ENCODE assay signal across 1 cellular context in the genomic region with DNA sequence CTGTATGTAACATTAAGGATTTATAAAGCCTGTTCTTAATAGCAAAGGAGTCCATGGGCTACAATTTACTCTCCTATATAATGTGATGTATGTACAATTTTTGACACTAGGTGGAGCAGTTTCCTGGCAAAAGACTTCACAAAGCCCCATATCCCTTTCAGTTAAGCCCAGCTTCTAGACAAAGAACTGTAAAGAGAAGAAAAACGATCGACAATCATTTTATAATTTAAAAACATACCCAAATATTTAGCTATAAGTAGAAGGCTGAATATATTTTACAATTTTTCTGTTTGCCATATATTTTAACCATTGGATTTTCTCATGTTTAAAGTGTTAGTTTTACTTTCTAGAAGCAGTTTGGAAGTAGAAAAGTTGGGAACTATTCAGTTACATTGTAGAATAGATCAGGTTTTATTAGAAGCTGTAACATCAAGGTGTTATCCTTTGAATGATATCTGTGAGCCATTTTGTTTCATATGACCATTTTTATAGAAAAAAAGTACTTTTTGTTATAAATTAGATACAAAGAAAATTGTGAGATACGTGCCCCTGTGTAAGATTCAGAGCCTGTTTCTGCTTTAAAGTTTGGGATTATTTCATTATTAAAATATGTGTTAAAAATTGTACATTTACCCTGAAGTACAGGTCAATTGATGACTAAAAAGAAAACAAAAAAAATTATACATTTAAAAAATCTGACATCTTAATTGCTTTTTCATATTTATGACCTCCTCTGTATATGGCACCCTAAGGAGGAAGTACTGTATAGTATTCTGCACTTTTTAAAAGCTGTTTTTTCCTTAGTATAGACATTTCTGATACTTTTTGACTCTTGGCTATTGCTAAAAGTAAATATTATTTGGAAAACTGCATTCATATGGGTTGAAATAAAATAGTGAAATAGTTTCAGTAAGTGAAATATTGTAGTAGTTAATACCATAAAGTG.
TF ChIP-seq lines count a peak whose summit lies in the region.

No MANE protein-coding gene starts in this region.

TF ChIP-seq in HepG2, 621 proteins besides CTCF, POLR2A, EP300 and RAD21 (continued from another document and continues in another):
- TF ChIP-seq, protein P1, sequence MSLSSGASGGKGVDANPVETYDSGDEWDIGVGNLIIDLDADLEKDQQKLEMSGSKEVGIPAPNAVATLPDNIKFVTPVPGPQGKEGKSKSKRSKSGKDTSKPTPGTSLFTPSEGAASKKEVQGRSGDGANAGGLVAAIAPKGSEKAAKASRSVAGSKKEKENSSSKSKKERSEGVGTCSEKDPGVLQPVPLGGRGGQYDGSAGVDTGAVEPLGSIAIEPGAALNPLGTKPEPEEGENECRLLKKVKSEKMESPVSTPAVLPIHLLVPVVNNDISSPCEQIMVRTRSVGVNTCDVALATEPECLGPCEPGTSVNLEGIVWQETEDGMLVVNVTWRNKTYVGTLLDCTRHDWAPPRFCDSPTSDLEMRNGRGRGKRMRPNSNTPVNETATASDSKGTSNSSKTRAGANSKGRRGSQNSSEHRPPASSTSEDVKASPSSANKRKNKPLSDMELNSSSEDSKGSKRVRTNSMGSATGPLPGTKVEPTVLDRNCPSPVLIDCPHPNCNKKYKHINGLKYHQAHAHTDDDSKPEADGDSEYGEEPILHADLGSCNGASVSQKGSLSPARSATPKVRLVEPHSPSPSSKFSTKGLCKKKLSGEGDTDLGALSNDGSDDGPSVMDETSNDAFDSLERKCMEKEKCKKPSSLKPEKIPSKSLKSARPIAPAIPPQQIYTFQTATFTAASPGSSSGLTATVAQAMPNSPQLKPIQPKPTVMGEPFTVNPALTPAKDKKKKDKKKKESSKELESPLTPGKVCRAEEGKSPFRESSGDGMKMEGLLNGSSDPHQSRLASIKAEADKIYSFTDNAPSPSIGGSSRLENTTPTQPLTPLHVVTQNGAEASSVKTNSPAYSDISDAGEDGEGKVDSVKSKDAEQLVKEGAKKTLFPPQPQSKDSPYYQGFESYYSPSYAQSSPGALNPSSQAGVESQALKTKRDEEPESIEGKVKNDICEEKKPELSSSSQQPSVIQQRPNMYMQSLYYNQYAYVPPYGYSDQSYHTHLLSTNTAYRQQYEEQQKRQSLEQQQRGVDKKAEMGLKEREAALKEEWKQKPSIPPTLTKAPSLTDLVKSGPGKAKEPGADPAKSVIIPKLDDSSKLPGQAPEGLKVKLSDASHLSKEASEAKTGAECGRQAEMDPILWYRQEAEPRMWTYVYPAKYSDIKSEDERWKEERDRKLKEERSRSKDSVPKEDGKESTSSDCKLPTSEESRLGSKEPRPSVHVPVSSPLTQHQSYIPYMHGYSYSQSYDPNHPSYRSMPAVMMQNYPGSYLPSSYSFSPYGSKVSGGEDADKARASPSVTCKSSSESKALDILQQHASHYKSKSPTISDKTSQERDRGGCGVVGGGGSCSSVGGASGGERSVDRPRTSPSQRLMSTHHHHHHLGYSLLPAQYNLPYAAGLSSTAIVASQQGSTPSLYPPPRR (CRISPR knock-in tag; IDR thresholded peaks at IDR 0.05; ENCODE audit: borderline replicate concordance) = no peak
- TF ChIP-seq GZF1 (CRISPR knock-in tag; IDR thresholded peaks at IDR 0.05) (no peak), ZBTB7B (CRISPR knock-in tag; IDR thresholded peaks at IDR 0.05) (no peak), ZSCAN9 (CRISPR knock-in tag; IDR thresholded peaks at IDR 0.05; ENCODE audit: borderline replicate concordance) (peak; percentile 50; the same call in 1 of the 2 replicates), ZNF441 (CRISPR knock-in tag; IDR thresholded peaks at IDR 0.05; ENCODE audit: borderline replicate concordance) (no peak), ZNF549 (CRISPR knock-in tag; IDR thresholded peaks at IDR 0.05) (no peak), SMAD1 (CRISPR knock-in tag; IDR thresholded peaks at IDR 0.05; ENCODE audit: borderline replicate concordance, low read depth) (no peak), ZNF10 (CRISPR knock-in tag; IDR thresholded peaks at IDR 0.05; ENCODE audit: borderline replicate concordance, low read depth) (no peak), CHD4 (IDR thresholded peaks at IDR 0.05; ENCODE audit: borderline replicate concordance, low read length) (no peak), RBFOX2 (IDR thresholded peaks at IDR 0.05; ENCODE audit: low read depth, low read length) (peak; percentile 66), SAFB2 (CRISPR knock-in tag; IDR thresholded peaks at IDR 0.05; ENCODE audit: borderline replicate concordance, low read depth) (no peak), EHMT2 (IDR thresholded peaks at IDR 0.05; ENCODE audit: borderline replicate concordance, low read depth, low read length) (no peak), ZNF572 (CRISPR knock-in tag; IDR thresholded peaks at IDR 0.05) (no peak), ZC3H4 (CRISPR knock-in tag; IDR thresholded peaks at IDR 0.05; ENCODE audit: borderline replicate concordance) (no peak), ZNF672 (CRISPR knock-in tag; IDR thresholded peaks at IDR 0.05) (no peak), MED8 (CRISPR knock-in tag; IDR thresholded peaks at IDR 0.05; ENCODE audit: insufficient replicate concordance) (no peak), MIER3 (CRISPR knock-in tag; IDR thresholded peaks at IDR 0.05; ENCODE audit: borderline replicate concordance) (peak; percentile 66; the same call in 1 of the 2 replicates), FOXK1 (CRISPR knock-in tag; IDR thresholded peaks at IDR 0.05; ENCODE audit: borderline replicate concordance, low read depth) (no peak), PRMT3 (CRISPR knock-in tag; IDR thresholded peaks at IDR 0.05; ENCODE audit: borderline replicate concordance, low read depth) (no peak), ZNF674 (CRISPR knock-in tag; IDR thresholded peaks at IDR 0.05; ENCODE audit: low read depth) (no peak), KLF16 (CRISPR knock-in tag; IDR thresholded peaks at IDR 0.05) (peak in 1 of 2 experiments; percentile 40; a peak in 1 of 4 replicates), TARDBP (CRISPR knock-in tag; IDR thresholded peaks at IDR 0.05) (peak; percentile 28; the same call in 1 of the 2 replicates), ELF1 (CRISPR knock-in tag; IDR thresholded peaks at IDR 0.05) (no peak), PCBP2 (optimal IDR thresholded peaks at IDR 0.05; ENCODE audit: low read depth, low read length, poor library complexity, severe bottlenecking) (no peak), ZFYVE20 (CRISPR knock-in tag; IDR thresholded peaks at IDR 0.05; ENCODE audit: borderline replicate concordance, low read depth) (no peak)
- TF ChIP-seq, protein P2, sequence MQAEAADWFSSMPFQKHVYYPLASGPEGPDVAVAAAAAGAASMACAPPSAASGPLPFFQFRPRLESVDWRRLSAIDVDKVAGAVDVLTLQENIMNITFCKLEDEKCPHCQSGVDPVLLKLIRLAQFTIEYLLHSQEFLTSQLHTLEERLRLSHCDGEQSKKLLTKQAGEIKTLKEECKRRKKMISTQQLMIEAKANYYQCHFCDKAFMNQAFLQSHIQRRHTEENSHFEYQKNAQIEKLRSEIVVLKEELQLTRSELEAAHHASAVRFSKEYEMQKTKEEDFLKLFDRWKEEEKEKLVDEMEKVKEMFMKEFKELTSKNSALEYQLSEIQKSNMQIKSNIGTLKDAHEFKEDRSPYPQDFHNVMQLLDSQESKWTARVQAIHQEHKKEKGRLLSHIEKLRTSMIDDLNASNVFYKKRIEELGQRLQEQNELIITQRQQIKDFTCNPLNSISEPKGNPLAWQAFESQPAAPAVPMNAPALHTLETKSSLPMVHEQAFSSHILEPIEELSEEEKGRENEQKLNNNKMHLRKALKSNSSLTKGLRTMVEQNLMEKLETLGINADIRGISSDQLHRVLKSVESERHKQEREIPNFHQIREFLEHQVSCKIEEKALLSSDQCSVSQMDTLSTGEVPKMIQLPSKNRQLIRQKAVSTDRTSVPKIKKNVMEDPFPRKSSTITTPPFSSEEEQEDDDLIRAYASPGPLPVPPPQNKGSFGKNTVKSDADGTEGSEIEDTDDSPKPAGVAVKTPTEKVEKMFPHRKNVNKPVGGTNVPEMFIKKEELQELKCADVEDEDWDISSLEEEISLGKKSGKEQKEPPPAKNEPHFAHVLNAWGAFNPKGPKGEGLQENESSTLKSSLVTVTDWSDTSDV (CRISPR knock-in tag; IDR thresholded peaks at IDR 0.05) = no peak
- TF ChIP-seq, protein P3, sequence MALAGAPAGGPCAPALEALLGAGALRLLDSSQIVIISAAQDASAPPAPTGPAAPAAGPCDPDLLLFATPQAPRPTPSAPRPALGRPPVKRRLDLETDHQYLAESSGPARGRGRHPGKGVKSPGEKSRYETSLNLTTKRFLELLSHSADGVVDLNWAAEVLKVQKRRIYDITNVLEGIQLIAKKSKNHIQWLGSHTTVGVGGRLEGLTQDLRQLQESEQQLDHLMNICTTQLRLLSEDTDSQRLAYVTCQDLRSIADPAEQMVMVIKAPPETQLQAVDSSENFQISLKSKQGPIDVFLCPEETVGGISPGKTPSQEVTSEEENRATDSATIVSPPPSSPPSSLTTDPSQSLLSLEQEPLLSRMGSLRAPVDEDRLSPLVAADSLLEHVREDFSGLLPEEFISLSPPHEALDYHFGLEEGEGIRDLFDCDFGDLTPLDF (CRISPR knock-in tag; IDR thresholded peaks at IDR 0.05) = no peak
- TF ChIP-seq, protein P4, sequence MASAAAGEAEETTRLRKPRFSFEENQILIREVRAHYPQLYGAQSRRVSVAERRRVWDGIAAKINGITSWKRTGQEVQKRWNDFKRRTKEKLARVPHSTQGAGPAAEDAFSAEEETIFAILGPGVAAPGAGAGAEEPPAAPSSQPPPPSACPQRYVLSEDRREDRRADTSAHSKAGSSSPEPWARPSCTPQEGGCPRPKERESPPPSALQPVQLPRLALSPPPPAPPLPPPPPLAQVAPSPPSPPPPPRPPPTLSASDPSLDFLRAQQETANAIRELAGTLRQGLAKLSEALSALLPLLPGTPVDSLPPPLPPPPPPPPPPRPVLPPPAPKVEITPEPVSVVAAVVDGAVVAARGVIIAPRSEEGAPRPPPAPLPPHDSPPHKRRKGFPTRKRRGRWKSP (CRISPR knock-in tag; IDR thresholded peaks at IDR 0.05) = no peak
- TF ChIP-seq, protein P5, sequence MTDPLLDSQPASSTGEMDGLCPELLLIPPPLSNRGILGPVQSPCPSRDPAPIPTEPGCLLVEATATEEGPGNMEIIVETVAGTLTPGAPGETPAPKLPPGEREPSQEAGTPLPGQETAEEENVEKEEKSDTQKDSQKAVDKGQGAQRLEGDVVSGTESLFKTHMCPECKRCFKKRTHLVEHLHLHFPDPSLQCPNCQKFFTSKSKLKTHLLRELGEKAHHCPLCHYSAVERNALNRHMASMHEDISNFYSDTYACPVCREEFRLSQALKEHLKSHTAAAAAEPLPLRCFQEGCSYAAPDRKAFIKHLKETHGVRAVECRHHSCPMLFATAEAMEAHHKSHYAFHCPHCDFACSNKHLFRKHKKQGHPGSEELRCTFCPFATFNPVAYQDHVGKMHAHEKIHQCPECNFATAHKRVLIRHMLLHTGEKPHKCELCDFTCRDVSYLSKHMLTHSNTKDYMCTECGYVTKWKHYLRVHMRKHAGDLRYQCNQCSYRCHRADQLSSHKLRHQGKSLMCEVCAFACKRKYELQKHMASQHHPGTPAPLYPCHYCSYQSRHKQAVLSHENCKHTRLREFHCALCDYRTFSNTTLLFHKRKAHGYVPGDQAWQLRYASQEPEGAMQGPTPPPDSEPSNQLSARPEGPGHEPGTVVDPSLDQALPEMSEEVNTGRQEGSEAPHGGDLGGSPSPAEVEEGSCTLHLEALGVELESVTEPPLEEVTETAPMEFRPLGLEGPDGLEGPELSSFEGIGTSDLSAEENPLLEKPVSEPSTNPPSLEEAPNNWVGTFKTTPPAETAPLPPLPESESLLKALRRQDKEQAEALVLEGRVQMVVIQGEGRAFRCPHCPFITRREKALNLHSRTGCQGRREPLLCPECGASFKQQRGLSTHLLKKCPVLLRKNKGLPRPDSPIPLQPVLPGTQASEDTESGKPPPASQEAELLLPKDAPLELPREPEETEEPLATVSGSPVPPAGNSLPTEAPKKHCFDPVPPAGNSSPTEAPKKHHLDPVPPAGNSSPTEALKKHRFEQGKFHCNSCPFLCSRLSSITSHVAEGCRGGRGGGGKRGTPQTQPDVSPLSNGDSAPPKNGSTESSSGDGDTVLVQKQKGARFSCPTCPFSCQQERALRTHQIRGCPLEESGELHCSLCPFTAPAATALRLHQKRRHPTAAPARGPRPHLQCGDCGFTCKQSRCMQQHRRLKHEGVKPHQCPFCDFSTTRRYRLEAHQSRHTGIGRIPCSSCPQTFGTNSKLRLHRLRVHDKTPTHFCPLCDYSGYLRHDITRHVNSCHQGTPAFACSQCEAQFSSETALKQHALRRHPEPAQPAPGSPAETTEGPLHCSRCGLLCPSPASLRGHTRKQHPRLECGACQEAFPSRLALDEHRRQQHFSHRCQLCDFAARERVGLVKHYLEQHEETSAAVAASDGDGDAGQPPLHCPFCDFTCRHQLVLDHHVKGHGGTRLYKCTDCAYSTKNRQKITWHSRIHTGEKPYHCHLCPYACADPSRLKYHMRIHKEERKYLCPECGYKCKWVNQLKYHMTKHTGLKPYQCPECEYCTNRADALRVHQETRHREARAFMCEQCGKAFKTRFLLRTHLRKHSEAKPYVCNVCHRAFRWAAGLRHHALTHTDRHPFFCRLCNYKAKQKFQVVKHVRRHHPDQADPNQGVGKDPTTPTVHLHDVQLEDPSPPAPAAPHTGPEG (CRISPR knock-in tag; IDR thresholded peaks at IDR 0.05) = no peak
- TF ChIP-seq, protein P6, sequence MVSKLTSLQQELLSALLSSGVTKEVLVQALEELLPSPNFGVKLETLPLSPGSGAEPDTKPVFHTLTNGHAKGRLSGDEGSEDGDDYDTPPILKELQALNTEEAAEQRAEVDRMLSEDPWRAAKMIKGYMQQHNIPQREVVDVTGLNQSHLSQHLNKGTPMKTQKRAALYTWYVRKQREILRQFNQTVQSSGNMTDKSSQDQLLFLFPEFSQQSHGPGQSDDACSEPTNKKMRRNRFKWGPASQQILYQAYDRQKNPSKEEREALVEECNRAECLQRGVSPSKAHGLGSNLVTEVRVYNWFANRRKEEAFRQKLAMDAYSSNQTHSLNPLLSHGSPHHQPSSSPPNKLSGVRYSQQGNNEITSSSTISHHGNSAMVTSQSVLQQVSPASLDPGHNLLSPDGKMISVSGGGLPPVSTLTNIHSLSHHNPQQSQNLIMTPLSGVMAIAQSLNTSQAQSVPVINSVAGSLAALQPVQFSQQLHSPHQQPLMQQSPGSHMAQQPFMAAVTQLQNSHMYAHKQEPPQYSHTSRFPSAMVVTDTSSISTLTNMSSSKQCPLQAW (CRISPR knock-in tag; IDR thresholded peaks at IDR 0.05) = no peak
- TF ChIP-seq, protein P7, sequence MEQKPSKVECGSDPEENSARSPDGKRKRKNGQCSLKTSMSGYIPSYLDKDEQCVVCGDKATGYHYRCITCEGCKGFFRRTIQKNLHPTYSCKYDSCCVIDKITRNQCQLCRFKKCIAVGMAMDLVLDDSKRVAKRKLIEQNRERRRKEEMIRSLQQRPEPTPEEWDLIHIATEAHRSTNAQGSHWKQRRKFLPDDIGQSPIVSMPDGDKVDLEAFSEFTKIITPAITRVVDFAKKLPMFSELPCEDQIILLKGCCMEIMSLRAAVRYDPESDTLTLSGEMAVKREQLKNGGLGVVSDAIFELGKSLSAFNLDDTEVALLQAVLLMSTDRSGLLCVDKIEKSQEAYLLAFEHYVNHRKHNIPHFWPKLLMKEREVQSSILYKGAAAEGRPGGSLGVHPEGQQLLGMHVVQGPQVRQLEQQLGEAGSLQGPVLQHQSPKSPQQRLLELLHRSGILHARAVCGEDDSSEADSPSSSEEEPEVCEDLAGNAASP (CRISPR knock-in tag; IDR thresholded peaks at IDR 0.05; ENCODE audit: borderline replicate concordance) = 0 out of 2 replicates have a peak, but pooled peaks have one; percentile 17
